ENCODE assay signal across 11 cellular contexts in genomic region chr2:30511122-30512083, GRCh38.
DNase-seq lines count a peak whose midpoint lies in the region; ATAC-seq, FAIRE-seq and TF ChIP-seq lines count a peak whose summit lies in the region.
"Had no signal": no experiment of that assay in that cellular context is flagged by ENCODE, and none has a peak within 500 bp of the region (broad histone marks: within the 10 kb centered on the region; RNA-seq: fewer than 3 reads in every experiment).

No MANE protein-coding gene starts in this region.

- no peak for FAIRE-seq in D721Med (lab: Jason Lieb, UNC)

- intact Hi-C loops in activated CD8-positive, alpha-beta T cell treated with anti-CD3 and anti-CD28 coated beads for 36 hours (cut with micrococcal nuclease) = no loop called here
- intact Hi-C loops in naive thymus-derived CD4-positive, alpha-beta T cell (cut with micrococcal nuclease) = no loop called here

- no peak overlapping the region for H3K4me3 ChIP-seq in naive thymus-derived CD4-positive, alpha-beta T cell (ENCODE audit: low read length)
- H3K4me3 ChIP-seq: tibial nerve had no signal

- no peaks in the 10 kb centered on the region for H3K27me3 Mint-ChIP-seq in activated CD8-positive, alpha-beta T cell treated with anti-CD3 and anti-CD28 coated beads for 36 hours
- H3K27me3 Mint-ChIP-seq in naive thymus-derived CD4-positive, alpha-beta T cell = no peaks in the 10 kb centered on the region
- H3K27me3 Mint-ChIP-seq in stimulated activated naive B cell treated with anti-CD40 and anti-IgM and Interleukin-4, amounts not matched to agents 10 μg/mL and 1 μg/mL and 100 μg/mL, for 72 hours = no peaks in the 10 kb centered on the region
- H3K27me3 Mint-ChIP-seq: activated naive CD8-positive, alpha-beta T cell; naive B cell had no signal

- no peak for TF ChIP-seq CTCF in activated CD8-positive, alpha-beta T cell treated with anti-CD3 and anti-CD28 coated beads for 36 hours (IDR thresholded peaks at IDR 0.05)
- TF ChIP-seq CTCF in D721Med (IDR thresholded peaks at IDR 0.05; ENCODE audit: insufficient read depth, missing control alignments) = no peak

- POLR2A ChIA-PET in activated CD8-positive, alpha-beta T cell treated with anti-CD3 and anti-CD28 coated beads for 36 hours (lab: Charles Lee) = no interaction called here
- POLR2A ChIA-PET in naive thymus-derived CD4-positive, alpha-beta T cell (lab: Charles Lee) = no interaction called here

- H3K27ac Mint-ChIP-seq in activated CD8-positive, alpha-beta T cell treated with anti-CD3 and anti-CD28 coated beads for 36 hours = no peak overlapping the region
- peak overlapping the region in 1 of 9 donors; percentile 69 for H3K27ac Mint-ChIP-seq in naive thymus-derived CD4-positive, alpha-beta T cell
- H3K27ac Mint-ChIP-seq in stimulated activated naive B cell treated with anti-CD40 and anti-IgM and Interleukin-4, amounts not matched to agents 10 μg/mL and 1 μg/mL and 100 μg/mL, for 72 hours = no peak overlapping the region
- H3K27ac Mint-ChIP-seq: activated naive CD8-positive, alpha-beta T cell had no signal

- H3K27ac ChIP-seq in naive thymus-derived CD4-positive, alpha-beta T cell (ENCODE audit: low read depth, low read length) = no peak overlapping the region

- peaks cover 11% of the 10 kb centered on the region for H3K9me3 Mint-ChIP-seq in activated CD8-positive, alpha-beta T cell treated with anti-CD3 and anti-CD28 coated beads for 36 hours
- peaks cover 0 to 12% (median 6%) of the 10 kb centered on the region in 11 donors for H3K9me3 Mint-ChIP-seq in naive thymus-derived CD4-positive, alpha-beta T cell
- H3K9me3 Mint-ChIP-seq in stimulated activated naive B cell treated with anti-CD40 and anti-IgM and Interleukin-4, amounts not matched to agents 10 μg/mL and 1 μg/mL and 100 μg/mL, for 72 hours = peaks cover 1 to 6% of the 10 kb centered on the region in 2 donors

- H3K36me3 ChIP-seq in naive thymus-derived CD4-positive, alpha-beta T cell (ENCODE audit: control insufficient read depth in 2 of 3, insufficient read depth in 3 of 3, low read length in 3 of 3) = no peaks in the 10 kb centered on the region
- H3K36me3 ChIP-seq: tibial nerve had no signal

- peaks cover 0 to 14% of the 10 kb centered on the region in 2 donors for H3K4me1 ChIP-seq in naive thymus-derived CD4-positive, alpha-beta T cell (ENCODE audit: control insufficient read depth in 2 of 2, insufficient read depth in 2 of 2, low read length in 2 of 2)

- no peak for ATAC-seq in activated CD8-positive, alpha-beta T cell treated with anti-CD3 and anti-CD28 coated beads for 36 hours
- ATAC-seq in naive thymus-derived CD4-positive, alpha-beta T cell = no peak
- ATAC-seq in stimulated activated naive B cell treated with anti-CD40 and anti-IgM and Interleukin-4, amounts not matched to agents 10 μg/mL and 1 μg/mL and 100 μg/mL, for 72 hours (replicated peaks) = no peak

- DNase-seq in GM04503 (ENCODE audit: low read depth) = peak; percentile 31
- DNase-seq in NCI-H2107 treated with DMSO at 0.1 percent for 48 hours (lab: John Stamatoyannopoulos, UW; ENCODE audit: unreplicated experiment) = peak; percentile 49
- DNase-seq in cerebellum (ENCODE audit: low spot score) = peak; percentile 13
- DNase-seq in non-pigmented ciliary epithelial cell (ENCODE audit: low read depth) = peak; percentile 9
- DNase-seq in activated CD8-positive, alpha-beta T cell treated with anti-CD3 and anti-CD28 coated beads for 36 hours = no peak
- DNase-seq in naive thymus-derived CD4-positive, alpha-beta T cell = no peak
- no peak for DNase-seq in D721Med (ENCODE audit: insufficient read length, low spot score)
- no peak for DNase-seq in stimulated activated naive B cell treated with anti-CD40 and anti-IgM and Interleukin-4, amounts not matched to agents 10 μg/mL and 1 μg/mL and 100 μg/mL, for 72 hours
- DNase-seq: naive B cell had no signal

- CTCF ChIA-PET in activated CD8-positive, alpha-beta T cell treated with anti-CD3 and anti-CD28 coated beads for 36 hours (lab: Charles Lee) = interaction anchor here (2.2 kb wide), 1 partner anchor 347 kb away, joined by 6 read pairs; no protein-coding TSS in a partner anchor
- CTCF ChIA-PET in naive thymus-derived CD4-positive, alpha-beta T cell (lab: Charles Lee) = no interaction called here

- H3K27me3 ChIP-seq in naive thymus-derived CD4-positive, alpha-beta T cell (ENCODE audit: control insufficient read depth in 2 of 2, insufficient read depth in 2 of 2, low read length in 2 of 2) = no peaks in the 10 kb centered on the region
- H3K27me3 ChIP-seq: tibial nerve had no signal

- H3K9me3 ChIP-seq in naive thymus-derived CD4-positive, alpha-beta T cell (ENCODE audit: control insufficient read depth in 2 of 3, low read length in 3 of 3) = peaks cover 0 to 3% (median 0%) of the 10 kb centered on the region in 3 experiments

- no peak overlapping the region for H3K4me3 Mint-ChIP-seq in activated CD8-positive, alpha-beta T cell treated with anti-CD3 and anti-CD28 coated beads for 36 hours
- peak overlapping the region in 1 of 10 donors; percentile 10 for H3K4me3 Mint-ChIP-seq in naive thymus-derived CD4-positive, alpha-beta T cell
- no peak overlapping the region for H3K4me3 Mint-ChIP-seq in stimulated activated naive B cell treated with anti-CD40 and anti-IgM and Interleukin-4, amounts not matched to agents 10 μg/mL and 1 μg/mL and 100 μg/mL, for 72 hours
- H3K4me3 Mint-ChIP-seq: activated naive CD8-positive, alpha-beta T cell had no signal

- peaks cover 19% of the 10 kb centered on the region for H3K36me3 Mint-ChIP-seq in activated CD8-positive, alpha-beta T cell treated with anti-CD3 and anti-CD28 coated beads for 36 hours (ENCODE audit: low read depth)
- peaks cover 5 to 40% (median 15%) of the 10 kb centered on the region in 5 donors for H3K36me3 Mint-ChIP-seq in naive thymus-derived CD4-positive, alpha-beta T cell
- peaks cover 6 to 18% of the 10 kb centered on the region in 2 donors for H3K36me3 Mint-ChIP-seq in stimulated activated naive B cell treated with anti-CD40 and anti-IgM and Interleukin-4, amounts not matched to agents 10 μg/mL and 1 μg/mL and 100 μg/mL, for 72 hours

- peaks cover 37% of the 10 kb centered on the region for H3K4me1 Mint-ChIP-seq in activated CD8-positive, alpha-beta T cell treated with anti-CD3 and anti-CD28 coated beads for 36 hours (ENCODE audit: low read depth)
- peaks cover 0 to 76% (median 53%) of the 10 kb centered on the region in 7 donors for H3K4me1 Mint-ChIP-seq in naive thymus-derived CD4-positive, alpha-beta T cell
- H3K4me1 Mint-ChIP-seq in stimulated activated naive B cell treated with anti-CD40 and anti-IgM and Interleukin-4, amounts not matched to agents 10 μg/mL and 1 μg/mL and 100 μg/mL, for 72 hours = peaks cover 25 to 44% of the 10 kb centered on the region in 2 donors

Comparison
In these comparisons a context has a peak if more than half of its experiments do, and no peak if none do; other contexts are left out.
1. DNase-seq: peak in GM04503 (single experiment), NCI-H2107 treated with DMSO at 0.1 percent for 48 hours (single experiment), cerebellum (single experiment) and non-pigmented ciliary epithelial cell (single experiment); none in activated CD8-positive, alpha-beta T cell treated with anti-CD3 and anti-CD28 coated beads for 36 hours (single experiment), naive thymus-derived CD4-positive, alpha-beta T cell (0 of 9), D721Med (single experiment) and stimulated activated naive B cell treated with anti-CD40 and anti-IgM and Interleukin-4, amounts not matched to agents 10 μg/mL and 1 μg/mL and 100 μg/mL, for 72 hours (single experiment).